Comparison of ENCODE assay signal across 1 cellular context in genomic region chr10:83917519-83918506, GRCh38.
TF ChIP-seq lines count a peak whose summit lies in the region.

No MANE protein-coding gene starts in this region.

TF ChIP-seq in GM23338, 12 proteins besides CTCF, POLR2A, EP300 and RAD21 (continued from another document):
- TF ChIP-seq ZNF462 (CRISPR knock-in tag; IDR thresholded peaks at IDR 0.05) (no peak), EZH2 (IDR thresholded peaks at IDR 0.05; ENCODE audit: low read depth, unreplicated experiment) (no peak), CREB1 (CRISPR knock-in tag; IDR thresholded peaks at IDR 0.05; ENCODE audit: low read depth) (no peak), STAT1 (IDR thresholded peaks at IDR 0.05; ENCODE audit: unreplicated experiment) (no peak), ZNF331 (CRISPR knock-in tag; IDR thresholded peaks at IDR 0.05; ENCODE audit: low read depth) (no peak), ZNF114 (CRISPR knock-in tag; IDR thresholded peaks at IDR 0.05) (no peak)
